Comparison of ENCODE assay signal across 9 cellular contexts in the genomic region with DNA sequence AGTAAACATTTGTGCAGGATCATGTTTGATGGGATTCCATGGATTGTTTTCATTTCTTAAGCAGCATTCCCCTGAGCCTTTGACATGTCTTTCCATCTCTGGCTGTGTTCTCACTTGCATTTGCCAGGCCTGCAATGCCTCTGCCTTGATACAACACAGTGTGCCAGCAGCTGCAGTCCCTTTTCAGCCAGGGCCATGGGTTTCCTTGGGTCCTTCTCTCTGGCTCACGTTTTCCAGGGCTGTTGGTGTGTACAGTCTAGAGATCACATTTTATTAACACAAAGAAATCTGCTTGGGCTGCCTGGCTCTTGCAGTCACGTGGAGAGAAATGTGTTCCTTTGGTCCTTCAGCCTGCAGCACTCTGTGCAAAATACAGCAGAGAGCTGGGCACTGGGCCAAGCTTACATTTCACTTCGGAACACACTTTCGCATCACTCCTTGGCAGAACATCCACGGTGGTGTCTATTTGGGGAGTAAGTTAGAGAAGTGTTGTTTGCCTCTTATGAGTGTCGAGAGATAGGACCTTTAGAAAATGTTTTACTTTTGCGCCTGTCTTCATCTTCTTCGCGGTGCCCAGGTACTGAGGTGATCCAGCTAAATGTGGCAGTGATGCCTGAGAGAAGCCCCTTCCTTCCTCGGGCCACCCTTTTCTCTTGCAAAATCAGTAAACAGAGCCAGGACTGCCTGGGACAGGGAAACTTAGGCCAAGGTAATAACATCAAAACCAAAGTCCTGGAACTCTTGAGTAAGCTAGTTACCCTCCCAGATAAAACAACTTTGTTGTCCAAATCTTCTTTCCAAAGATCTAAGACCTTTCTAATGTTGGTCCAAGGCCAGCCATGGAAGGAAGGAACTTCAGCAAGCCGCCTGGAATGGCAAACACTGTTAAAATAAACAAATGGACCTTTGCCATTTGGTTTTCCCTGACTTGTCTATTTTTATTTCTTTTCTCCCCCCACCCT. TPM values are rescaled to one million over a fixed set of nuclear protein-coding genes. Genes with fewer than 3 reads are reported as not detected.
DNase-seq lines count a peak whose midpoint lies in the region; ATAC-seq, FAIRE-seq and TF ChIP-seq lines count a peak whose summit lies in the region.
"Had no signal": no experiment of that assay in that cellular context is flagged by ENCODE, and none has a peak within 500 bp of the region (broad histone marks: within the 10 kb centered on the region; RNA-seq: fewer than 3 reads in every experiment).

No MANE protein-coding gene starts in this region.

- H3K36me3 ChIP-seq in mucosa of descending colon (ENCODE audit: low read depth), result no peaks in the 10 kb centered on the region

- H3K36me3 Mint-ChIP-seq in activated T-helper 2 cell treated with anti-CD3 and anti-CD28 coated beads, Interferon-gamma antibody, Interleukin-2, Interleukin-4, amounts not matched to agents 10 μg/mL and 5 μg/mL and 100 μg/mL, durations not matched to agents 14 hours and 24 hours and 36 hours (ENCODE audit: low read depth), result no peaks in the 10 kb centered on the region
- no peaks in the 10 kb centered on the region for H3K36me3 Mint-ChIP-seq in activated CD4-positive, alpha-beta T cell treated with anti-CD3 and anti-CD28 coated beads, Interleukin-2, amount 10 ng/mL, durations not matched to agents 7 days and 5 days (ENCODE audit: low read depth)

- no peak overlapping the region for H3K4me3 ChIP-seq in mucosa of descending colon

- no peaks in the 10 kb centered on the region for H3K9me3 ChIP-seq in mucosa of descending colon

- H3K4me1 Mint-ChIP-seq in activated T-helper 2 cell treated with anti-CD3 and anti-CD28 coated beads, Interferon-gamma antibody, Interleukin-2, Interleukin-4, amounts not matched to agents 10 μg/mL and 5 μg/mL and 100 μg/mL, durations not matched to agents 14 hours and 24 hours and 36 hours (ENCODE audit: low read depth), result peaks cover 9% of the 10 kb centered on the region
- peaks cover 18% of the 10 kb centered on the region for H3K4me1 Mint-ChIP-seq in activated CD4-positive, alpha-beta T cell treated with anti-CD3 and anti-CD28 coated beads, Interleukin-2, amount 10 ng/mL, durations not matched to agents 7 days and 5 days
- H3K4me1 Mint-ChIP-seq: nephron progenitor cell had no signal

- DNase-seq in NCI-H748 (lab: John Stamatoyannopoulos, UW; ENCODE audit: unreplicated experiment) (peak; percentile 29), NCI-H748 treated with DMSO at 0.1 percent for 48 hours (lab: John Stamatoyannopoulos, UW) (no peak), mucosa of descending colon (peak; percentile 65 to 90 (median 74)), mesenteric fat pad (ENCODE audit: low spot score) (no peak), epidermal melanocyte (ENCODE audit: insufficient read length, low spot score) (no peak)
- no peak for DNase-seq in activated T-helper 2 cell treated with anti-CD3 and anti-CD28 coated beads, Interferon-gamma antibody, Interleukin-2, Interleukin-4, amounts not matched to agents 10 μg/mL and 5 μg/mL and 100 μg/mL, durations not matched to agents 14 hours and 24 hours and 36 hours (ENCODE audit: low spot score)
- no peak for DNase-seq in activated CD4-positive, alpha-beta T cell treated with anti-CD3 and anti-CD28 coated beads, Interleukin-2, amount 10 ng/mL, durations not matched to agents 7 days and 5 days
- DNase-seq: nephron progenitor cell had no signal

- H3K4me1 ChIP-seq in mucosa of descending colon (ENCODE audit: low read depth), result peaks cover 18% of the 10 kb centered on the region

- peak; percentile 92 for FAIRE-seq in endometrium (lab: Jason Lieb, UNC)

- CTCF ChIA-PET in activated CD4-positive, alpha-beta T cell treated with anti-CD3 and anti-CD28 coated beads, Interleukin-2, amount 10 ng/mL, durations not matched to agents 7 days and 5 days (lab: Charles Lee), result interaction anchor here (0.7 to 1.5 kb wide), 3 partner anchors 13 to 381 kb away, joined by 3 to 5 read pairs (median 3); no protein-coding TSS in a partner anchor

- H3K4me3 Mint-ChIP-seq in activated T-helper 2 cell treated with anti-CD3 and anti-CD28 coated beads, Interferon-gamma antibody, Interleukin-2, Interleukin-4, amounts not matched to agents 10 μg/mL and 5 μg/mL and 100 μg/mL, durations not matched to agents 14 hours and 24 hours and 36 hours (ENCODE audit: low read depth), result no peak overlapping the region
- H3K4me3 Mint-ChIP-seq in activated CD4-positive, alpha-beta T cell treated with anti-CD3 and anti-CD28 coated beads, Interleukin-2, amount 10 ng/mL, durations not matched to agents 7 days and 5 days, result no peak overlapping the region
- H3K4me3 Mint-ChIP-seq: nephron progenitor cell had no signal

- no peak for TF ChIP-seq CTCF in mucosa of descending colon (IDR thresholded peaks at IDR 0.05)

- POLR2A ChIA-PET in activated CD4-positive, alpha-beta T cell treated with anti-CD3 and anti-CD28 coated beads, Interleukin-2, amount 10 ng/mL, durations not matched to agents 7 days and 5 days (lab: Charles Lee), result interaction anchor here (0.7 kb wide), 1 partner anchor 9 kb away, joined by 3 read pairs; no protein-coding TSS in a partner anchor

- intact Hi-C loops in mucosa of descending colon (cut with DNase I, micrococcal nuclease), result no loop called here
- intact Hi-C loops in activated T-helper 2 cell treated with anti-CD3 and anti-CD28 coated beads, Interferon-gamma antibody, Interleukin-2, Interleukin-4, amounts not matched to agents 10 μg/mL and 5 μg/mL and 100 μg/mL, durations not matched to agents 14 hours and 24 hours and 36 hours (cut with micrococcal nuclease), result no loop called here

- H3K27me3 Mint-ChIP-seq in activated T-helper 2 cell treated with anti-CD3 and anti-CD28 coated beads, Interferon-gamma antibody, Interleukin-2, Interleukin-4, amounts not matched to agents 10 μg/mL and 5 μg/mL and 100 μg/mL, durations not matched to agents 14 hours and 24 hours and 36 hours (ENCODE audit: low read depth), result peaks cover 8% of the 10 kb centered on the region
- peaks cover 4% of the 10 kb centered on the region for H3K27me3 Mint-ChIP-seq in activated CD4-positive, alpha-beta T cell treated with anti-CD3 and anti-CD28 coated beads, Interleukin-2, amount 10 ng/mL, durations not matched to agents 7 days and 5 days

- H3K9me3 Mint-ChIP-seq in activated T-helper 2 cell treated with anti-CD3 and anti-CD28 coated beads, Interferon-gamma antibody, Interleukin-2, Interleukin-4, amounts not matched to agents 10 μg/mL and 5 μg/mL and 100 μg/mL, durations not matched to agents 14 hours and 24 hours and 36 hours, result no peaks in the 10 kb centered on the region
- no peaks in the 10 kb centered on the region for H3K9me3 Mint-ChIP-seq in activated CD4-positive, alpha-beta T cell treated with anti-CD3 and anti-CD28 coated beads, Interleukin-2, amount 10 ng/mL, durations not matched to agents 7 days and 5 days

- peak; percentile 56 for ATAC-seq in mucosa of descending colon

- no peak overlapping the region for H3K27ac Mint-ChIP-seq in activated T-helper 2 cell treated with anti-CD3 and anti-CD28 coated beads, Interferon-gamma antibody, Interleukin-2, Interleukin-4, amounts not matched to agents 10 μg/mL and 5 μg/mL and 100 μg/mL, durations not matched to agents 14 hours and 24 hours and 36 hours
- H3K27ac Mint-ChIP-seq in activated CD4-positive, alpha-beta T cell treated with anti-CD3 and anti-CD28 coated beads, Interleukin-2, amount 10 ng/mL, durations not matched to agents 7 days and 5 days, result no peak overlapping the region

RNA-seq across cellular contexts. Expression of a gene that starts 20.9 kb away (rescaled TPM):
- 10 to 100 TPM in 1 of 3 donors, 1 to 10 TPM in 2; 1.3 to 34.9 (median 3.5) TPM for total RNA-seq in mucosa of descending colon
- total RNA-seq in mesenteric fat pad, result 3.3 TPM
- 4.5 and 5.1 TPM in 2 replicates for total RNA-seq in activated T-helper 2 cell treated with anti-CD3 and anti-CD28 coated beads, Interferon-gamma antibody, Interleukin-2, Interleukin-4, amounts not matched to agents 10 μg/mL and 5 μg/mL and 100 μg/mL, durations not matched to agents 14 hours and 24 hours and 36 hours
- total RNA-seq in activated CD4-positive, alpha-beta T cell treated with anti-CD3 and anti-CD28 coated beads, Interleukin-2, amount 10 ng/mL, durations not matched to agents 7 days and 5 days, result under 1 TPM; 0.30 to 0.65 TPM

Comparison
In these comparisons a context has a peak if more than half of its experiments do, and no peak if none do; other contexts are left out.
1. DNase-seq: peak in NCI-H748 (single experiment) and mucosa of descending colon (3 of 3); none in NCI-H748 treated with DMSO at 0.1 percent for 48 hours (single experiment), mesenteric fat pad (single experiment), activated T-helper 2 cell treated with anti-CD3 and anti-CD28 coated beads, Interferon-gamma antibody, Interleukin-2, Interleukin-4, amounts not matched to agents 10 μg/mL and 5 μg/mL and 100 μg/mL, durations not matched to agents 14 hours and 24 hours and 36 hours (single experiment), activated CD4-positive, alpha-beta T cell treated with anti-CD3 and anti-CD28 coated beads, Interleukin-2, amount 10 ng/mL, durations not matched to agents 7 days and 5 days (single experiment) and epidermal melanocyte (single experiment).